15 cellular contexts compared by ENCODE assay signal in the genomic region with DNA sequence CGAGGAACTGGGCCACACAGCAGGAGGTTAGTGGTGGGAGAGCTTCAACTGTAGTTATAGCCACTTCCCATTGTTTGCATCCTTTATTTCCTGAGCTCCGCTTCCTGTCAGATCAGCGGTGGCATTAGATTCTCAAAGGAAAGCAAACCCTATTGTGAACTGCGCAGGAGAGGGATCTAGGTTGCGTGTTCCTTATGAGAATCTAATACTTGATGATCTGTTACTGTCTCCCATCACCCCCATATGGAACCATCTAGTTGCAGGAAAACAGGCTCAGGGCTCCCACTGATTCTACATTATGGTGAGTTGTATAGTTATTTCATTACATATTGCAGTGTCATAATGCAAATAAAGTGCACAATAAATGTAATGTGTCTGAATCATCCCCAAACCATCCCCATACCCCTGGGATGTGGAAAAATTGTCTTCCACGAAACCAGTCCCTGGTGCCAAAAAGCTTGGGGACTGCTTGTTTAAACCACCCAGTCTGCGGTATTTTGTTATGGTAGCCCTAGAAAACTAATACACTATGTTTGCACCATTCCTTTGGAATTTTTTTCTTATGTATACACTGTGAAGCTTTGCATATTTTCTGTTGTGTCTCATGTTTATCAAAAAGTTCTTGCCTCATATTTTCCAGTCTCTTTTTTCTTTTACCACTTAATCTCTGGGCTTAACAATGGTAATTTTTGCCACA.
DNase-seq lines count a peak whose midpoint lies in the region; ATAC-seq and TF ChIP-seq lines count a peak whose summit lies in the region.
"Had no signal": no experiment of that assay in that cellular context is flagged by ENCODE, and none has a peak within 500 bp of the region (broad histone marks: within the 10 kb centered on the region; RNA-seq: fewer than 3 reads in every experiment).

No MANE protein-coding gene starts in this region.

- H3K27me3 ChIP-seq in BJ (ENCODE audit: control insufficient read depth, insufficient read depth, low read length) (no peaks in the 10 kb centered on the region), Panc1 (ENCODE audit: control insufficient read depth, insufficient read depth, low read length) (no peaks in the 10 kb centered on the region), neuronal stem cell (ENCODE audit: control insufficient read depth in 3 of 3, insufficient read depth in 3 of 3, low read depth in 1 of 3, low read length in 3 of 3) (no peaks in the 10 kb centered on the region)

- in situ Hi-C loops in Panc1 (cut with HindIII; ENCODE audit: low pct_unique_long_range_greater_than_20kb, low sequenced_read_pairs) (no loop called here), ACHN (cut with HindIII; ENCODE audit: low pct_ligation_motif_present, low pct_unique_long_range_greater_than_20kb, low sequenced_read_pairs) (no loop called here)

- intact Hi-C loops in Panc1 (cut with micrococcal nuclease; ENCODE audit: unreplicated experiment) (no loop called here), posterior cingulate gyrus (cut with DNase I) (no loop called here)

- H3K4me3 ChIP-seq in BJ (ENCODE audit: low read depth, low read length) (no peak overlapping the region), Panc1 (ENCODE audit: low read depth in 2 of 2, low read length in 2 of 2) (no peak overlapping the region), neuronal stem cell (ENCODE audit: low read length in 2 of 2) (no peak overlapping the region)

- no TSS peak for BruUV-seq in Panc1 (replicated peaks; lab: Mats Ljungman, UMichigan)

- H3K4me1 ChIP-seq in Panc1 (ENCODE audit: control insufficient read depth, insufficient read depth, low read length) (no peaks in the 10 kb centered on the region), neuronal stem cell (ENCODE audit: control insufficient read depth in 2 of 2, insufficient read depth in 1 of 2, low read depth in 1 of 2, low read length in 2 of 2) (peaks cover 4 to 5% of the 10 kb centered on the region in 2 donors)

- peak overlapping the region; percentile 41 for H2AFZ ChIP-seq in neuronal stem cell (ENCODE audit: low read length)

- CTCF ChIA-PET in BJ (lab: Yijun Ruan, JAX), result interaction anchor here (1.2 kb wide), 1 partner anchor 19 kb away, joined by 3 read pairs; no protein-coding TSS in a partner anchor
- CTCF ChIA-PET in Panc1 (lab: Charles Lee), result no interaction called here

- H3K27ac ChIP-seq in Panc1 (ENCODE audit: low read length) (no peak overlapping the region), neuronal stem cell (replicated peaks; ENCODE audit: low read length) (no peak overlapping the region)

- no peak overlapping the region for H4K91ac ChIP-seq in neuronal stem cell (ENCODE audit: low read depth, low read length, poor library complexity)

- no peak overlapping the region for H2BK12ac ChIP-seq in neuronal stem cell (ENCODE audit: low read length)

- H4K8ac ChIP-seq in neuronal stem cell (ENCODE audit: low read depth, low read length), result no peak overlapping the region

- ATAC-seq in Panc1 (peak; percentile 65; the same call in 1 of the 2 replicates), HG03442 (IDR thresholded peaks at IDR 0.05; ENCODE audit: unreplicated experiment) (no peak)

- POLR2A ChIA-PET in BJ (lab: Charles Lee), result no interaction called here
- POLR2A ChIA-PET in Panc1 (lab: Charles Lee), result no interaction called here

- H3K36me3 ChIP-seq in BJ (ENCODE audit: control insufficient read depth, insufficient read depth, low read length) (no peaks in the 10 kb centered on the region), Panc1 (ENCODE audit: control insufficient read depth, insufficient read depth, low read length) (no peaks in the 10 kb centered on the region), neuronal stem cell (replicated peaks in 1 of 2; ENCODE audit: control insufficient read depth in 2 of 2, insufficient read depth in 2 of 2, low read length in 2 of 2) (no peaks in the 10 kb centered on the region)

- no peak overlapping the region for H2BK5ac ChIP-seq in neuronal stem cell (ENCODE audit: low read length)

- no peak overlapping the region for H3K23ac ChIP-seq in neuronal stem cell (ENCODE audit: low read depth, low read length, poor library complexity)

- DNase-seq in BJ (ENCODE audit: low read depth) (peak; percentile 75), Panc1 (ENCODE audit: low read depth, low spot score) (no peak), dedifferentiated amniotic fluid mesenchymal stem cell (ENCODE audit: extremely low spot score) (peak; percentile 85), neuronal stem cell (ENCODE audit: low spot score) (no peak), ACHN (no peak), posterior cingulate gyrus (no peak)
- no peak for DNase-seq in activated effector memory CD4-positive, alpha-beta T cell treated with Interleukin-2 at 50 U/mL for 16 hours
- DNase-seq: activated CD4-positive, alpha-beta T cell treated with anti-CD3 and anti-CD28 coated beads, Interleukin-2, amount 50 U/mL, for 48 hours; aorta; CD4-positive, alpha-beta T cell; effector memory CD4-positive, alpha-beta T cell; NCI-H1417 treated with DMSO at 0.1 percent for 48 hours; NCI-H510A treated with DMSO at 0.1 percent for 48 hours; stimulated activated CD4-positive, alpha-beta T cell treated with anti-CD3 and anti-CD28 coated beads, Interleukin-4, amount 100 ng/mL, for 1 hour had no signal

- H3K9me3 ChIP-seq in Panc1 (ENCODE audit: control insufficient read depth, insufficient read depth, low read depth, low read length) (no peaks in the 10 kb centered on the region; the same call in 1 of the 2 replicates), neuronal stem cell (replicated peaks in 1 of 2; ENCODE audit: control insufficient read depth in 2 of 2, insufficient read depth in 1 of 2, low read depth in 1 of 2, low read length in 2 of 2) (no peaks in the 10 kb centered on the region)

- H3K79me1 ChIP-seq in neuronal stem cell (ENCODE audit: low read depth, low read length), result no peaks in the 10 kb centered on the region

- H2AK5ac ChIP-seq in neuronal stem cell (ENCODE audit: low read depth, low read length), result no peak overlapping the region

- H3K14ac ChIP-seq in neuronal stem cell (ENCODE audit: low read length), result no peak overlapping the region

- H2BK120ac ChIP-seq in neuronal stem cell (ENCODE audit: low read depth, low read length), result no peak overlapping the region

- no CpG with 5 or more reads among the region's 7 CpGs for WGBS in neuronal stem cell (ENCODE audit: extremely low coverage in 2 of 2, insufficient read length in 2 of 2, insufficient replicate concordance in 1 of 2), 2 donors

- H3K4me2 ChIP-seq in neuronal stem cell (ENCODE audit: insufficient read depth, low read length, poor library complexity, severe bottlenecking), result no peak overlapping the region

- H3K18ac ChIP-seq in neuronal stem cell (ENCODE audit: low read length), result no peak overlapping the region

- H3K9ac ChIP-seq in neuronal stem cell (ENCODE audit: low read depth, low read length, poor library complexity), result no peak overlapping the region

- no peak overlapping the region for H3K4ac ChIP-seq in neuronal stem cell (ENCODE audit: low read length)

- no peak overlapping the region for H2BK15ac ChIP-seq in neuronal stem cell (ENCODE audit: low read length)

- TF ChIP-seq CTCF in BJ (IDR thresholded peaks at IDR 0.05; ENCODE audit: insufficient read depth, low read depth, low read length) (no peak), Panc1 (IDR thresholded peaks at IDR 0.05) (no peak)

Comparison
In these comparisons a context has a peak if more than half of its experiments do, and no peak if none do; other contexts are left out.
1. DNase-seq: peak in BJ (single experiment) and dedifferentiated amniotic fluid mesenchymal stem cell (single experiment); none in Panc1 (single experiment), neuronal stem cell (single experiment), ACHN (single experiment), activated effector memory CD4-positive, alpha-beta T cell treated with Interleukin-2 at 50 U/mL for 16 hours (single experiment) and posterior cingulate gyrus (0 of 10).